In genomic region chr15:66702770-66703539, GRCh38 we compare ENCODE assay signal across 8 cellular contexts. TPM values are rescaled to one million over a fixed set of nuclear protein-coding genes. Genes with fewer than 3 reads are reported as not detected.
DNase-seq lines count a peak whose midpoint lies in the region; ATAC-seq and TF ChIP-seq lines count a peak whose summit lies in the region.

No MANE protein-coding gene starts in this region.

- intact Hi-C loops in lower leg skin (cut with DNase I; ENCODE audit: low total_unique reads), result no loop called here

- in situ Hi-C loops in astrocyte of the spinal cord (cut with HindIII; ENCODE audit: low sequenced_read_pairs), result no loop called here

- peaks cover 54% of the 10 kb centered on the region for H3K27me3 ChIP-seq in BLaER1
- no peaks in the 10 kb centered on the region for H3K27me3 ChIP-seq in Karpas-422 (ENCODE audit: low read length)
- no peaks in the 10 kb centered on the region for H3K27me3 ChIP-seq in thoracic aorta (replicated peaks; ENCODE audit: insufficient read depth)

- no peak for TF ChIP-seq CTCF in astrocyte of the spinal cord (IDR thresholded peaks at IDR 0.05; ENCODE audit: low read depth, low read length)
- TF ChIP-seq CTCF in lower leg skin (IDR thresholded peaks at IDR 0.05), result no peak
- TF ChIP-seq CTCF in thoracic aorta (IDR thresholded peaks at IDR 0.05), result no peak

- H3K36me3 ChIP-seq in BLaER1 (no peaks in the 10 kb centered on the region), Karpas-422 (ENCODE audit: insufficient read depth, low read length) (no peaks in the 10 kb centered on the region), thoracic aorta (no peaks in the 10 kb centered on the region)

- H3K4me1 ChIP-seq in BLaER1, result peaks cover 39% of the 10 kb centered on the region
- peaks cover 22% of the 10 kb centered on the region for H3K4me1 ChIP-seq in Karpas-422 (ENCODE audit: low read length)
- H3K4me1 ChIP-seq in thoracic aorta (ENCODE audit: control insufficient read depth in 1 of 2, low read depth in 2 of 2), result peaks cover 22 to 47% of the 10 kb centered on the region in 2 donors

- H3K9me3 ChIP-seq in BLaER1, result no peaks in the 10 kb centered on the region
- H3K9me3 ChIP-seq in Karpas-422 (ENCODE audit: low read length), result no peaks in the 10 kb centered on the region
- H3K9me3 ChIP-seq in thoracic aorta, result no peaks in the 10 kb centered on the region

- DNase-seq in Karpas-422, result no peak
- DNase-seq in astrocyte of the spinal cord (ENCODE audit: low read depth, low spot score), result no peak
- no peak for DNase-seq in lower leg skin (ENCODE audit: low spot score in 2 of 2)
- no peak for DNase-seq in thoracic aorta (ENCODE audit: low spot score)
- no peak for DNase-seq in GDM1 (lab: John Stamatoyannopoulos, UW)
- no peak for DNase-seq in HPDE6-E6E7 (ENCODE audit: extremely low spot score)

- H3K4me3 ChIP-seq in BLaER1 (peak overlapping the region; percentile 71), Karpas-422 (ENCODE audit: low read length) (peak overlapping the region; percentile 83), astrocyte of the spinal cord (ENCODE audit: low read depth, low read length) (peak overlapping the region; percentile 80), lower leg skin (ENCODE audit: low read depth, poor library complexity, severe bottlenecking) (peak overlapping the region; percentile 52), thoracic aorta (peak overlapping the region; percentile 84)

- ATAC-seq in thoracic aorta (ENCODE audit: insufficient number of reproducible peaks, low FRiP score, low read depth) (no peak), HG02970 (IDR thresholded peaks at IDR 0.05; ENCODE audit: low FRiP score, unreplicated experiment) (no peak)

- H3K79me2 ChIP-seq in Karpas-422 (ENCODE audit: low read length), result no peaks in the 10 kb centered on the region

- H3K9ac ChIP-seq in BLaER1 (peak overlapping the region; percentile 70; the same call in 1 of the 2 replicates), Karpas-422 (ENCODE audit: low read length) (peak overlapping the region; percentile 84)

- H3K4me2 ChIP-seq in BLaER1, result peak overlapping the region; percentile 97
- peak overlapping the region; percentile 100 for H3K4me2 ChIP-seq in Karpas-422 (ENCODE audit: low read depth, low read length, poor library complexity, severe bottlenecking)

- no peak overlapping the region for H3K27ac ChIP-seq in BLaER1
- H3K27ac ChIP-seq in Karpas-422 (ENCODE audit: low read length), result no peak overlapping the region
- peak overlapping the region; percentile 90 to 93 for H3K27ac ChIP-seq in thoracic aorta

- 0 to 1% methylated on average over 28 to 80 of the region's 97 CpGs for WGBS in lower leg skin, 2 donors

- peak overlapping the region; percentile 51 for H2AFZ ChIP-seq in Karpas-422 (ENCODE audit: low read length)

- no peak for TF ChIP-seq POLR2A in lower leg skin (IDR thresholded peaks at IDR 0.05)

- H4K20me1 ChIP-seq in BLaER1 (peaks cover 41% of the 10 kb centered on the region), Karpas-422 (ENCODE audit: insufficient read depth, low read depth, low read length) (no peaks in the 10 kb centered on the region)

- no peaks in the 10 kb centered on the region for H3K9me2 ChIP-seq in Karpas-422 (replicated peaks; ENCODE audit: insufficient read depth, low read length)

RNA-seq across cellular contexts. Expression of gene SMAD6, which starts 0.9 kb away (rescaled TPM):
- total RNA-seq in Karpas-422 (2014; rRNA removed; shearing (Covaris generic); ENCODE audit: low replicate concordance), result 0.89 and 1.8 TPM in 2 replicates
- 1 to 10 TPM; 2.0 to 9.1 (median 6.7) TPM for total RNA-seq in lower leg skin
- 100 to 1,000 TPM in 1 of 2 donors, 10 to 100 TPM in 1; 73.3 to 113 TPM for total RNA-seq in thoracic aorta

Comparison
In these comparisons a context has a peak if more than half of its experiments do, and no peak if none do; other contexts are left out.
1. H3K27ac ChIP-seq: peak in thoracic aorta (2 of 2); none in BLaER1 (single experiment) and Karpas-422 (single experiment).
2. RNA of gene SMAD6, which starts 0.9 kb away (total RNA-seq): 73.3 to 113 TPM in thoracic aorta; 2.0 to 9.1 TPM in lower leg skin and 0.89 to 1.8 TPM in Karpas-422; every median in the first group is over 4 times any median in the second.
3. Peak in every context shown above with its lines, with median percentiles within 50 percentile points of each other: H3K4me3 ChIP-seq.